ENCODE assay signal across 14 cellular contexts in the genomic region with DNA sequence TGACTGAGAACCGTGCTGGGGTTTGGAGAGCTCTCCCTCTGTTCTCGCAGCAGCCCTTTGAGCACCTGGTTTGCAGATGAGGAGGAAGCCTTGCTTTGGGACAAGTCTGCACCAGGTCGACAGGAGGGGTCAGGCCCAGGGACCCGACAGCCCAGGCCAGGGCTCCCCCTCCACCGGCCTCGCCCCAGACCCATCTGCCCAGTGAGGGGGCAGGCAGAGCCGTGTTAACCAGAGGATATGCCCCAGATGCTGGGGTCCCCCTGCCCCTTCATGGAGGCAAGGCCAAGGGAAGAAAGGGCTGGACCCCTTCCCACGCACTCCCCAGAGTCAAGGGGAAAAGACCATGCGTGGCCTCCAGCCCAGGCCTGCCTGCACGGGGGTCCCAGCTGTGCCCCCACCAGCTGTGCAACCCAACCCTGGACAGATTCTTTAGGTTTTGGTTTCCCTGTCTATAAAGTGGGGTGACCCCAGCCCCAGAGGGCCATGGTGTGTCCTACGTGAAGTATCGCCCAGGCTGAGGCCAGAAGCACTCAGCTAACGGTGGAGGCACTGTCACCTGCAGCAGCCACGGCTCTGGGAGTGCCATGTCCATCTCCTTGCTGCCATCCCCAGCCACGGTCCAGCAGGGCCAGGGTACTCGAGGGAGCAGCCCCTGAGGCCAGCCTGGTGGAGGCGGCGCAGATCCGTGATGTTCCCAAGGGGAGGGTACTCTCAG. TPM values are rescaled to one million over a fixed set of nuclear protein-coding genes. Genes with fewer than 3 reads are reported as not detected.
A peak's percentile ranks its signal among the peaks of the same experiment; 100 is the strongest.
DNase-seq lines count a peak whose midpoint lies in the region; ATAC-seq, FAIRE-seq and TF ChIP-seq lines count a peak whose summit lies in the region.
"Had no signal": no experiment of that assay in that cellular context is flagged by ENCODE, and none has a peak within 500 bp of the region (broad histone marks: within the 10 kb centered on the region; RNA-seq: fewer than 3 reads in every experiment).

No MANE protein-coding gene starts in this region.

- H3K79me2 ChIP-seq in K562 (ENCODE audit: control insufficient read depth, insufficient read depth, low read length) = no peaks in the 10 kb centered on the region
- H3K79me2 ChIP-seq: parathyroid adenoma had no signal

- H3K9me1 ChIP-seq in K562 (ENCODE audit: control insufficient read depth, insufficient read depth, low read length) = no peaks in the 10 kb centered on the region

- peaks cover 0 to 29% of the 10 kb centered on the region in 2 experiments; a peak in 2 of 5 replicates for H3K4me1 ChIP-seq in K562 (replicated peaks in 1 of 2; ENCODE audit: control insufficient read depth in 2 of 2, insufficient read depth in 2 of 2, low read length in 2 of 2)
- H3K4me1 ChIP-seq in ovary (ENCODE audit: insufficient read depth) = peaks cover 45% of the 10 kb centered on the region

- no peak overlapping the region for H3K9ac ChIP-seq in K562 (ENCODE audit: insufficient read depth in 1 of 2, low read depth in 2 of 2, low read length in 2 of 2)
- H3K9ac ChIP-seq: parathyroid adenoma had no signal

- no peak overlapping the region for H3K4me3 ChIP-seq in K562
- H3K4me3 ChIP-seq in ovary = no peak overlapping the region

- FAIRE-seq in K562 (lab: Jason Lieb, UNC) = no peak
- FAIRE-seq: colon had no signal

- WGBS in K562 (ENCODE audit: insufficient coverage, low coverage, missing lambda C conversion rate) = 1% methylated on average over 9 of the region's 19 CpGs
- 89 to 90% (median 89%) methylated on average over 16 to 19 of the region's 19 CpGs for WGBS in ovary, 3 donors

- no peak overlapping the region for H2AFZ ChIP-seq in K562 (ENCODE audit: low read depth, low read length)

- H3K27ac ChIP-seq in K562 (ENCODE audit: extremely low read depth, low read depth, low read length) (no peak overlapping the region), ovary (no peak overlapping the region)
- H3K27ac ChIP-seq: parathyroid adenoma had no signal

- TF ChIP-seq RAD21 in K562 (CRISPR knock-in tag; conservative IDR thresholded peaks at IDR 0.05 in 1 of 2, IDR thresholded peaks at IDR 0.05 in 1 of 2) = no peak

- no TSS peak for BruUV-seq in K562 (replicated peaks; lab: Mats Ljungman, UMichigan)

- intact Hi-C loops in Right ventricle myocardium inferior (cut with DNase I) (loop anchor here (5.0 kb wide), 1 partner anchor 81 kb away; no protein-coding TSS in a partner anchor), Right ventricle myocardium superior (cut with DNase I) (no loop called here), K562 (cut with micrococcal nuclease) (no loop called here), ovary (cut with DNase I) (loop anchor here in 1 of 4 donors (10.0 kb wide), 1 partner anchor 79 kb away; no protein-coding TSS in a partner anchor)

- in situ Hi-C loops in K562 (cut with MboI) = no loop called here

- H3K27me3 ChIP-seq in K562 (ENCODE audit: control insufficient read depth in 2 of 2, insufficient read depth in 2 of 2, low read length in 2 of 2) = peaks cover 0 to 47% of the 10 kb centered on the region in 2 experiments; a peak in 2 of 5 replicates
- H3K27me3 ChIP-seq in ovary = no peaks in the 10 kb centered on the region

- CTCF ChIA-PET in K562 (lab: Yijun Ruan, JAX; ENCODE audit: low intra/inter-chr PET ratio) = no interaction called here

- no peak overlapping the region for H3K4me2 ChIP-seq in K562 (ENCODE audit: insufficient read depth, low read length)

- no peaks in the 10 kb centered on the region for H3K36me3 ChIP-seq in K562 (ENCODE audit: control insufficient read depth, insufficient read depth, low read length)
- no peaks in the 10 kb centered on the region for H3K36me3 ChIP-seq in ovary

- TF ChIP-seq CTCF in K562 (IDR thresholded peaks at IDR 0.05 in 2 of 3, conservative IDR thresholded peaks at IDR 0.05 in 1 of 3; ENCODE audit: insufficient read depth in 2 of 3, low read depth in 1 of 3, low read length in 3 of 3) = no peak
- TF ChIP-seq CTCF in ovary (IDR thresholded peaks at IDR 0.05) = no peak

- ATAC-seq in Right ventricle myocardium inferior (no peak), Right ventricle myocardium superior (ENCODE audit: poor library complexity) (no peak), K562 (no peak)

- TF ChIP-seq POLR2A in K562 (conservative IDR thresholded peaks at IDR 0.05) (no peak), ovary (IDR thresholded peaks at IDR 0.05) (no peak)

- H3K9me3 ChIP-seq in K562 (replicated peaks; ENCODE audit: control insufficient read depth, insufficient read depth, low read depth, low read length) = no peaks in the 10 kb centered on the region
- no peaks in the 10 kb centered on the region for H3K9me3 ChIP-seq in ovary

- POLR2A ChIA-PET in K562 (lab: Yijun Ruan, JAX) = no interaction called here

- peaks cover 11% of the 10 kb centered on the region; the same call in 1 of the 2 replicates for H4K20me1 ChIP-seq in K562 (replicated peaks; ENCODE audit: control insufficient read depth, insufficient read depth, low read length)

- DNase-seq in Right ventricle myocardium inferior (ENCODE audit: missing footprints) (peak; percentile 50), Right ventricle myocardium superior (no peak), K562 (ENCODE audit: extremely low read depth in 1 of 4, low spot score in 3 of 4) (no peak), ovary (peak in 4 of 5 donors; percentile 19 to 43 (median 36)), ureter (ENCODE audit: low spot score) (peak; percentile 38), DMS114 treated with DMSO at 0.1 percent for 48 hours (lab: John Stamatoyannopoulos, UW; ENCODE audit: unreplicated experiment) (no peak), dermis blood vessel endothelial cell (no peak), inferior parietal cortex (ENCODE audit: extremely low spot score) (no peak)
- DNase-seq: DND-41; MM.1S; NCI-H2029; stimulated activated CD4-positive, alpha-beta T cell treated with anti-CD3 and anti-CD28 coated beads, Interleukin-4, amount 100 ng/mL, for 24 hours had no signal

- no peak for TF ChIP-seq EP300 in K562 (IDR thresholded peaks at IDR 0.05; ENCODE audit: low read length)
- TF ChIP-seq EP300 in ovary (IDR thresholded peaks at IDR 0.05) = no peak

TF ChIP-seq in K562, 482 proteins besides CTCF, POLR2A, EP300 and RAD21:
- TF ChIP-seq TRIM28 (IDR thresholded peaks at IDR 0.05) (no peak), ZFP36 (IDR thresholded peaks at IDR 0.05; ENCODE audit: low read depth, low read length, partially characterized antibody) (peak; percentile 25), ZC3H8 (IDR thresholded peaks at IDR 0.05) (no peak)

RNA-seq across cellular contexts. Expression of a gene that starts 4.8 kb away (rescaled TPM):
- total RNA-seq in Right ventricle myocardium inferior (6.7 TPM), Right ventricle myocardium superior (8.0 TPM), K562 (2014; rRNA removed) (not detected in 2 replicates), K562 (2014; rRNA removed; fragmentation: Illumina TruSeq; extraction: Trizol) (not detected in 2 replicates), K562 (2015; rRNA removed; fragmentation: Illumina TruSeq; extraction: Trizol) (not detected in 2 replicates), K562 (2021) (0.02 and 0.07 TPM in 2 replicates), ovary (10 to 100 TPM; 32.7 to 69.5 (median 50.3) TPM), ureter (41.8 TPM), dermis blood vessel endothelial cell (23.4 and 25.2 TPM in 2 replicates)
- not detected in 2 replicates for total RNA-seq in K562 (2011; cell fraction: chromatin; rRNA removed; ENCODE audit: low replicate concordance)
- total RNA-seq in K562 (2011; cell fraction: nucleolus; rRNA removed) = not detected in 2 replicates
- total RNA-seq in K562 (2011; cell fraction: nucleoplasm; rRNA removed) = not detected in 2 replicates
- polyA plus RNA-seq in K562 (2011; rRNA removed) (0.06 TPM in 1 of 2 replicates, not detected in the other), K562 (2014; fragmentation: Illumina TruSeq; extraction: Trizol) (not detected in 2 replicates), K562 (2014; fragmentation: Nextera tagmentation; extraction: Ambion mirVana) (under 1 TPM; 0.03 to 0.04 TPM), K562 (2014; rRNA removed) (0.03 TPM in 1 of 2 replicates, not detected in the other), ovary (10 to 100 TPM; 16.7 to 29.5 TPM)
- not detected in 2 replicates for polyA plus RNA-seq in K562 (2011; cell fraction: cytosol; rRNA removed)
- polyA plus RNA-seq in K562 (2011; cell fraction: nucleus; rRNA removed) = 0.01 TPM in 1 of 2 replicates, not detected in the other
- 0.12 and 0.17 TPM in 2 replicates for polyA plus RNA-seq in K562 (2012)
- not detected in 2 replicates for polyA minus RNA-seq in K562 (2011; rRNA and poly(A)+ RNA removed)
- polyA minus RNA-seq in K562 (2011; cell fraction: cytosol; rRNA and poly(A)+ RNA removed) = not detected in 2 replicates
- polyA minus RNA-seq in K562 (2011; cell fraction: nucleus; rRNA and poly(A)+ RNA removed) = not detected in 2 replicates

Comparison
In these comparisons a context has a peak if more than half of its experiments do, and no peak if none do; other contexts are left out.
1. DNase-seq: peak in Right ventricle myocardium inferior (single experiment), ovary (4 of 5) and ureter (single experiment); none in Right ventricle myocardium superior (single experiment), K562 (0 of 4), DMS114 treated with DMSO at 0.1 percent for 48 hours (single experiment), dermis blood vessel endothelial cell (single experiment) and inferior parietal cortex (single experiment).